In genomic region chr10:124711145-124711544, GRCh38 we compare ENCODE assay signal across 21 cellular contexts. TPM values are rescaled to one million over a fixed set of nuclear protein-coding genes. Genes with fewer than 3 reads are reported as not detected.
DNase-seq lines count a peak whose midpoint lies in the region; ATAC-seq and TF ChIP-seq lines count a peak whose summit lies in the region.
"Had no signal": no experiment of that assay in that cellular context is flagged by ENCODE, and none has a peak within 500 bp of the region (broad histone marks: within the 10 kb centered on the region; RNA-seq: fewer than 3 reads in every experiment).

No MANE protein-coding gene starts in this region.

- no peak overlapping the region for H3K4me2 ChIP-seq in DND-41 (ENCODE audit: insufficient read depth, low read length)

- H2AFZ ChIP-seq in DND-41 (ENCODE audit: low read depth, low read length), result no peak overlapping the region

- peak overlapping the region; percentile 81 for H3K27ac Mint-ChIP-seq in activated T-helper 17 cell treated with anti-CD3 and anti-CD28 coated beads, Interleukin-2, amount 50 U/mL, for 72 hours
- H3K27ac Mint-ChIP-seq: HFFc6 had no signal

- peaks cover 34% of the 10 kb centered on the region for H3K36me3 Mint-ChIP-seq in activated T-helper 17 cell treated with anti-CD3 and anti-CD28 coated beads, Interleukin-2, amount 50 U/mL, for 72 hours (ENCODE audit: low read depth)

- H3K27me3 Mint-ChIP-seq in activated T-helper 17 cell treated with anti-CD3 and anti-CD28 coated beads, Interleukin-2, amount 50 U/mL, for 72 hours, result no peaks in the 10 kb centered on the region

- no peak for DNase-seq in DND-41
- DNase-seq in tibial nerve (ENCODE audit: low spot score in 2 of 2), result no peak
- DNase-seq in G401 (ENCODE audit: low spot score), result no peak
- DNase-seq: activated CD4-positive, alpha-beta T cell treated with anti-CD3 and anti-CD28 coated beads for 4 hours; activated effector memory CD4-positive, alpha-beta T cell treated with anti-CD3 and anti-CD28 coated beads, Interleukin-2, amount 50 U/mL, for 16 hours; adrenal gland; DMS 273 treated with DMSO at 0.1 percent for 48 hours; HFFc6; Karpas-422; kidney glomerular epithelial cell; NCI-H1417; occipital lobe; stimulated activated CD4-positive, alpha-beta T cell treated with anti-CD3 and anti-CD28 coated beads, Interleukin-15, amount 100 ng/mL, for 24 hours; stimulated activated naive CD8-positive, alpha-beta T cell treated with anti-CD3 and anti-CD28 coated beads, Interleukin-15, Interleukin-2, amounts not matched to agents 100 U/mL and 50 U/mL, for 24 hours; T-helper 9 cell had no signal

- peaks cover 10% of the 10 kb centered on the region; the same call in 1 of the 2 replicates for H3K4me1 ChIP-seq in DND-41 (ENCODE audit: insufficient read depth, low read length)
- H3K4me1 ChIP-seq in mucosa of rectum (ENCODE audit: control insufficient read depth in 2 of 2, insufficient read depth in 2 of 2, low read length in 2 of 2), result peaks cover 49 to 62% of the 10 kb centered on the region in 2 donors
- H3K4me1 ChIP-seq in tibial nerve, result peaks cover 9 to 92% (median 74%) of the 10 kb centered on the region in 4 donors

- peaks cover 99% of the 10 kb centered on the region for H3K79me2 ChIP-seq in DND-41 (ENCODE audit: insufficient read depth, low read length)

- H3K4me1 Mint-ChIP-seq in activated T-helper 17 cell treated with anti-CD3 and anti-CD28 coated beads, Interleukin-2, amount 50 U/mL, for 72 hours, result peaks cover 66% of the 10 kb centered on the region

- no peak for TF ChIP-seq EP300 in tibial nerve (IDR thresholded peaks at IDR 0.05)

- ATAC-seq in DND-41 (ENCODE audit: insufficient read depth, low read depth), result no peak
- ATAC-seq in activated T-helper 17 cell treated with anti-CD3 and anti-CD28 coated beads, Interleukin-2, amount 50 U/mL, for 72 hours (replicated peaks), result no peak
- no peak for ATAC-seq in HG03025 (IDR thresholded peaks at IDR 0.05; ENCODE audit: low FRiP score, unreplicated experiment)
- no peak for ATAC-seq in GM21619 (IDR thresholded peaks at IDR 0.05; ENCODE audit: unreplicated experiment)
- ATAC-seq: stimulated activated naive CD8-positive, alpha-beta T cell treated with anti-CD3 and anti-CD28 coated beads, Interleukin-15, Interleukin-2, amounts not matched to agents 100 U/mL and 50 U/mL, for 24 hours had no signal

- WGBS in tibial nerve, 2 donors, result 73 to 79% methylated on average over 7 of the region's 7 CpGs

- no peak overlapping the region for H3K4me3 ChIP-seq in DND-41 (ENCODE audit: low read depth in 1 of 2, low read length in 2 of 2)
- no peak overlapping the region for H3K4me3 ChIP-seq in mucosa of rectum (ENCODE audit: low read length in 2 of 2)
- H3K4me3 ChIP-seq in tibial nerve, result no peak overlapping the region
- H3K4me3 ChIP-seq: adrenal gland, right atrium auricular region, SK-N-MC had no signal

- H4K20me1 ChIP-seq in DND-41 (ENCODE audit: insufficient read depth, low read length), result peaks cover 88% of the 10 kb centered on the region

- peak overlapping the region; percentile 21; the same call in 1 of the 2 replicates for H3K27ac ChIP-seq in DND-41 (ENCODE audit: low read length)
- peak overlapping the region; percentile 65 to 75 for H3K27ac ChIP-seq in mucosa of rectum (ENCODE audit: low read depth in 2 of 2, low read length in 2 of 2)
- H3K27ac ChIP-seq in tibial nerve, result peak overlapping the region; percentile 82 to 98 (median 88)
- H3K27ac ChIP-seq: SK-N-MC had no signal

- no peak for TF ChIP-seq CTCF in DND-41 (IDR thresholded peaks at IDR 0.05; ENCODE audit: borderline replicate concordance, extremely low read depth, low read length, poor library complexity, severe bottlenecking)
- TF ChIP-seq CTCF in tibial nerve (IDR thresholded peaks at IDR 0.05), result no peak

- H3K9ac ChIP-seq in DND-41 (ENCODE audit: low read depth, low read length), result no peak overlapping the region
- no peak overlapping the region for H3K9ac ChIP-seq in mucosa of rectum (ENCODE audit: low read depth in 1 of 2, low read length in 2 of 2)

- in situ Hi-C loops in G401 (cut with HindIII; ENCODE audit: low sequenced_read_pairs), result no loop called here

- H3K9me3 ChIP-seq in DND-41 (ENCODE audit: insufficient read depth, low read length, severe bottlenecking) (no peaks in the 10 kb centered on the region), mucosa of rectum (ENCODE audit: control insufficient read depth in 2 of 2, low read length in 2 of 2) (no peaks in the 10 kb centered on the region), tibial nerve (no peaks in the 10 kb centered on the region)
- H3K9me3 ChIP-seq: adrenal gland, right atrium auricular region had no signal

- peaks cover 53% of the 10 kb centered on the region for H3K36me3 ChIP-seq in DND-41 (ENCODE audit: insufficient read depth, low read length)
- peaks cover 0 to 6% of the 10 kb centered on the region in 2 donors for H3K36me3 ChIP-seq in mucosa of rectum (ENCODE audit: control insufficient read depth in 2 of 2, insufficient read depth in 2 of 2, low read length in 2 of 2)
- peaks cover 0 to 2% (median 0%) of the 10 kb centered on the region in 3 donors for H3K36me3 ChIP-seq in tibial nerve
- H3K36me3 ChIP-seq: right atrium auricular region had no signal

- H3K9me3 Mint-ChIP-seq in activated T-helper 17 cell treated with anti-CD3 and anti-CD28 coated beads, Interleukin-2, amount 50 U/mL, for 72 hours, result no peaks in the 10 kb centered on the region
- H3K9me3 Mint-ChIP-seq: HFFc6 had no signal

- H3K4me3 Mint-ChIP-seq in activated T-helper 17 cell treated with anti-CD3 and anti-CD28 coated beads, Interleukin-2, amount 50 U/mL, for 72 hours, result peak overlapping the region; percentile 49
- H3K4me3 Mint-ChIP-seq: HFFc6 had no signal

- H3K27me3 ChIP-seq in DND-41 (ENCODE audit: insufficient read depth, low read length, poor library complexity) (no peaks in the 10 kb centered on the region), mucosa of rectum (ENCODE audit: control insufficient read depth in 2 of 2, insufficient read depth in 2 of 2, low read length in 2 of 2) (no peaks in the 10 kb centered on the region), tibial nerve (no peaks in the 10 kb centered on the region)
- H3K27me3 ChIP-seq: adrenal gland, right atrium auricular region had no signal

- TF ChIP-seq POLR2A in tibial nerve (IDR thresholded peaks at IDR 0.05), result no peak

RNA-seq across cellular contexts. Expression of gene FAM53B, which starts 33.0 kb away (rescaled TPM):
- total RNA-seq in activated T-helper 17 cell treated with anti-CD3 and anti-CD28 coated beads, Interleukin-2, amount 50 U/mL, for 72 hours, result 10 to 100 TPM; 21.7 to 36.8 TPM
- 10 to 100 TPM; 60.8 to 84.8 (median 78.8) TPM for total RNA-seq in tibial nerve
- total RNA-seq in G401 (2014; rRNA removed; shearing (Covaris generic)), result 17.0 and 21.4 TPM in 2 replicates

Comparison
In these comparisons a context has a peak if more than half of its experiments do, and no peak if none do; other contexts are left out.
1. H3K27ac ChIP-seq: peak in every context shown above with its lines; median percentile 88 in tibial nerve; 70 in mucosa of rectum; 21 in DND-41.